Comparison of ENCODE assay signal across 17 cellular contexts in genomic region chr11:6489338-6489737, GRCh38. TPM values are rescaled to one million over a fixed set of nuclear protein-coding genes. Genes with fewer than 3 reads are reported as not detected.
DNase-seq lines count a peak whose midpoint lies in the region; FAIRE-seq and TF ChIP-seq lines count a peak whose summit lies in the region.
"Had no signal": no experiment of that assay in that cellular context is flagged by ENCODE, and none has a peak within 500 bp of the region (broad histone marks: within the 10 kb centered on the region; RNA-seq: fewer than 3 reads in every experiment).

No MANE protein-coding gene starts in this region.

- H3K9ac ChIP-seq in colonic mucosa (ENCODE audit: low read depth in 2 of 2, low read length in 2 of 2) (no peak overlapping the region), mucosa of rectum (ENCODE audit: low read depth in 1 of 2, low read length in 2 of 2) (no peak overlapping the region)

- FAIRE-seq in GM12891 (lab: Jason Lieb, UNC): no peak
- FAIRE-seq: H54 had no signal

- H3K4me3 ChIP-seq in CD4-positive, alpha-beta memory T cell (ENCODE audit: low read length in 2 of 2): no peak overlapping the region
- no peak overlapping the region for H3K4me3 ChIP-seq in colonic mucosa
- H3K4me3 ChIP-seq in mucosa of rectum (ENCODE audit: low read length in 2 of 2): peak overlapping the region in 1 of 2 donors; percentile 24

- peak overlapping the region in 5 of 7 donors; percentile 18 to 38 (median 30) for H3K27ac Mint-ChIP-seq in CD4-positive, alpha-beta memory T cell
- H3K27ac Mint-ChIP-seq: B cell, HFFc6 had no signal

- peaks cover 21 to 36% of the 10 kb centered on the region in 2 donors for H3K36me3 Mint-ChIP-seq in CD4-positive, alpha-beta memory T cell

- H3K27me3 Mint-ChIP-seq in CD4-positive, alpha-beta memory T cell: no peaks in the 10 kb centered on the region
- H3K27me3 Mint-ChIP-seq: B cell; CD8-positive, alpha-beta memory T cell had no signal

- H3K9me3 ChIP-seq in CD4-positive, alpha-beta memory T cell (ENCODE audit: control insufficient read depth in 1 of 2, low read length in 2 of 2): no peaks in the 10 kb centered on the region
- H3K9me3 ChIP-seq in colonic mucosa (no peaks in the 10 kb centered on the region), mucosa of rectum (ENCODE audit: control insufficient read depth in 2 of 2, low read length in 2 of 2) (no peaks in the 10 kb centered on the region)

- TF ChIP-seq CTCF in C4-2B (conservative IDR thresholded peaks at IDR 0.05) (no peak), colonic mucosa (IDR thresholded peaks at IDR 0.05) (no peak)

- H3K4me1 Mint-ChIP-seq in CD4-positive, alpha-beta memory T cell: peaks cover 0 to 10% (median 4%) of the 10 kb centered on the region in 4 donors
- H3K4me1 Mint-ChIP-seq: B cell had no signal

- H3K27me3 ChIP-seq in CD4-positive, alpha-beta memory T cell (ENCODE audit: insufficient read depth, low read length): no peaks in the 10 kb centered on the region
- H3K27me3 ChIP-seq in colonic mucosa (no peaks in the 10 kb centered on the region), mucosa of rectum (ENCODE audit: control insufficient read depth in 2 of 2, insufficient read depth in 2 of 2, low read length in 2 of 2) (no peaks in the 10 kb centered on the region)

- H3K4me3 Mint-ChIP-seq in CD4-positive, alpha-beta memory T cell: no peak overlapping the region
- H3K4me3 Mint-ChIP-seq: B cell; CD8-positive, alpha-beta memory T cell; HFFc6 had no signal

- peaks cover 6% of the 10 kb centered on the region for H3K4me1 ChIP-seq in CD4-positive, alpha-beta memory T cell (ENCODE audit: insufficient read depth, low read length)
- H3K4me1 ChIP-seq in colonic mucosa: no peaks in the 10 kb centered on the region
- H3K4me1 ChIP-seq in mucosa of rectum (ENCODE audit: control insufficient read depth in 2 of 2, insufficient read depth in 2 of 2, low read length in 2 of 2): peaks cover 30 to 31% of the 10 kb centered on the region in 2 donors

- H3K27ac ChIP-seq in C4-2B (peak overlapping the region; percentile 10), colonic mucosa (peak overlapping the region; percentile 59), mucosa of rectum (ENCODE audit: low read depth in 2 of 2, low read length in 2 of 2) (peak overlapping the region; percentile 41 to 53)
- H3K27ac ChIP-seq in CD4-positive, alpha-beta memory T cell (ENCODE audit: low read depth, low read length): no peak overlapping the region
- H3K27ac ChIP-seq: RWPE1 had no signal

- TF ChIP-seq POLR2A in GM12891 (IDR thresholded peaks at IDR 0.05; ENCODE audit: low read depth, low read length): no peak

- CTCF ChIA-PET in CD4-positive, alpha-beta memory T cell (lab: Charles Lee; ENCODE audit: partially characterized antibody): interaction anchor here (1.6 to 2.7 kb wide), 4 partner anchors 16 to 126 kb away, joined by 3 to 15 read pairs (median 8); no protein-coding TSS in a partner anchor

- POLR2A ChIA-PET in CD4-positive, alpha-beta memory T cell (lab: Charles Lee; ENCODE audit: partially characterized antibody): interaction anchor here (0.6 to 2.0 kb wide), 3 partner anchors 8 to 157 kb away, joined by 3 to 4 read pairs (median 3); partner anchors contain the start of gene SMPD1

- peaks cover 32% of the 10 kb centered on the region for H3K36me3 ChIP-seq in CD4-positive, alpha-beta memory T cell (ENCODE audit: insufficient read depth, low read length)
- H3K36me3 ChIP-seq in colonic mucosa (no peaks in the 10 kb centered on the region), mucosa of rectum (ENCODE audit: control insufficient read depth in 2 of 2, insufficient read depth in 2 of 2, low read length in 2 of 2) (peaks cover 6 to 22% of the 10 kb centered on the region in 2 donors)

- intact Hi-C loops in CD4-positive, alpha-beta memory T cell (cut with micrococcal nuclease): no loop called here
- intact Hi-C loops in colonic mucosa (cut with DNase I): no loop called here

- no peaks in the 10 kb centered on the region for H3K9me3 Mint-ChIP-seq in CD4-positive, alpha-beta memory T cell
- H3K9me3 Mint-ChIP-seq: CD8-positive, alpha-beta memory T cell; HFFc6 had no signal

- DNase-seq in CD4-positive, alpha-beta memory T cell: no peak
- DNase-seq in colonic mucosa: no peak
- no peak for DNase-seq in NCI-H510A (lab: John Stamatoyannopoulos, UW)
- DNase-seq in GM12891 (ENCODE audit: insufficient read length, low spot score): no peak
- DNase-seq in midbrain (lab: John Stamatoyannopoulos, UW): no peak
- DNase-seq in effector CD8-positive, alpha-beta T cell (lab: John Stamatoyannopoulos, UW): no peak
- DNase-seq: CD8-positive, alpha-beta memory T cell; GF-D8; HFFc6; MM.1S; NCI-H1092 treated with DMSO at 0.1 percent for 48 hours; NCI-H187 had no signal

TF ChIP-seq in GM12891, 5 proteins besides CTCF, POLR2A, EP300 and RAD21:
- TF ChIP-seq POU2F2 (IDR thresholded peaks at IDR 0.05; ENCODE audit: low read depth, low read length): no peak
- TF ChIP-seq TAF1 (IDR thresholded peaks at IDR 0.05; ENCODE audit: low read depth, low read length): no peak
- no peak for TF ChIP-seq PAX5 (IDR thresholded peaks at IDR 0.05; ENCODE audit: insufficient read depth, low read length, severe bottlenecking)
- no peak for TF ChIP-seq SPI1 (IDR thresholded peaks at IDR 0.05; ENCODE audit: low read depth, low read length)

RNA-seq across cellular contexts. Expression of gene DNHD1, which starts 7.7 kb away (rescaled TPM):
- 10 to 100 TPM; 45.9 to 54.0 TPM for total RNA-seq in CD4-positive, alpha-beta memory T cell
- 1 to 10 TPM; 1.2 to 1.4 TPM for polyA plus RNA-seq in CD4-positive, alpha-beta memory T cell
- 10 to 100 TPM in 1 of 2 donors, 1 to 10 TPM in 1; 7.4 to 11.8 TPM for total RNA-seq in colonic mucosa
- polyA plus RNA-seq in GM12891 (2012; ENCODE audit: low read depth, missing spikeins): 11.9 TPM

RNA-seq across cellular contexts. Expression of gene TIMM10B, which starts 8.0 kb away (rescaled TPM):
- total RNA-seq in CD4-positive, alpha-beta memory T cell: 10 to 100 TPM; 54.7 to 60.3 TPM
- 10 to 100 TPM; 29.9 to 32.4 TPM for polyA plus RNA-seq in CD4-positive, alpha-beta memory T cell
- total RNA-seq in colonic mucosa: 10 to 100 TPM; 48.0 TPM
- polyA plus RNA-seq in GM12891 (2012; ENCODE audit: low read depth, missing spikeins): 26.1 TPM

RNA-seq across cellular contexts. Expression of gene ARFIP2, which starts 8.2 kb away (rescaled TPM):
- 10 to 100 TPM; 53.9 to 56.9 TPM for total RNA-seq in CD4-positive, alpha-beta memory T cell
- polyA plus RNA-seq in CD4-positive, alpha-beta memory T cell: 10 to 100 TPM; 34.1 to 35.8 TPM
- total RNA-seq in colonic mucosa: 10 to 100 TPM; 76.9 to 87.3 TPM
- 34.4 TPM for polyA plus RNA-seq in GM12891 (2012; ENCODE audit: low read depth, missing spikeins)

RNA-seq across cellular contexts. Expression of gene TRIM3, which starts 15.6 kb away (rescaled TPM):
- 10 to 100 TPM; 22.9 to 23.1 TPM for total RNA-seq in CD4-positive, alpha-beta memory T cell
- 1 to 10 TPM; 1.2 to 3.5 TPM for polyA plus RNA-seq in CD4-positive, alpha-beta memory T cell
- 10 to 100 TPM; 30.0 to 59.0 TPM for total RNA-seq in colonic mucosa
- 3.9 TPM for polyA plus RNA-seq in GM12891 (2012; ENCODE audit: low read depth, missing spikeins)

RNA-seq across cellular contexts. Expression of gene HPX, which starts 48.6 kb away (rescaled TPM):
- total RNA-seq in CD4-positive, alpha-beta memory T cell: 1 to 10 TPM in 1 of 2 experiments, under 1 TPM in 1; 0.83 to 1.3 TPM
- polyA plus RNA-seq in CD4-positive, alpha-beta memory T cell: not detected
- total RNA-seq in colonic mucosa: 1 to 10 TPM; 1.8 to 5.3 TPM
- 11.3 TPM for polyA plus RNA-seq in GM12891 (2012; ENCODE audit: low read depth, missing spikeins)
- polyA plus RNA-seq: CD8-positive, alpha-beta memory T cell had no signal
